Comparison of ENCODE assay signal across 26 cellular contexts in genomic region chr7:94997547-94997946, GRCh38.
DNase-seq lines count a peak whose midpoint lies in the region; ATAC-seq and TF ChIP-seq lines count a peak whose summit lies in the region.
"Had no signal": no experiment of that assay in that cellular context is flagged by ENCODE, and none has a peak within 500 bp of the region (broad histone marks: within the 10 kb centered on the region; RNA-seq: fewer than 3 reads in every experiment).

No MANE protein-coding gene starts in this region.

- no peak overlapping the region for H2AFZ ChIP-seq in neural progenitor cell (replicated peaks)

- H3K36me3 Mint-ChIP-seq in Caco-2 (ENCODE audit: insufficient read depth, unreplicated experiment) (no peaks in the 10 kb centered on the region), neural progenitor cell (no peaks in the 10 kb centered on the region)
- H3K36me3 Mint-ChIP-seq: CD8-positive, alpha-beta T cell had no signal

- H3K4me1 ChIP-seq in Caco-2: peaks cover 37% of the 10 kb centered on the region
- H3K4me1 ChIP-seq in HUES6 (ENCODE audit: control insufficient read depth, insufficient read depth, low read length): no peaks in the 10 kb centered on the region; the same call in 1 of the 2 replicates
- H3K4me1 ChIP-seq in left lung: no peaks in the 10 kb centered on the region
- H3K4me1 ChIP-seq in neural progenitor cell: peaks cover 9% of the 10 kb centered on the region

- peaks cover 7% of the 10 kb centered on the region for H4K20me1 ChIP-seq in neural progenitor cell (ENCODE audit: low read depth)

- no peaks in the 10 kb centered on the region for H3K27me3 ChIP-seq in Caco-2 (replicated peaks; ENCODE audit: control insufficient read depth, insufficient read depth, low read length)
- no peaks in the 10 kb centered on the region for H3K27me3 ChIP-seq in HUES6 (ENCODE audit: control insufficient read depth, insufficient read depth, low read length)
- no peaks in the 10 kb centered on the region for H3K27me3 ChIP-seq in left lung
- H3K27me3 ChIP-seq in neural progenitor cell: no peaks in the 10 kb centered on the region

- POLR2A ChIA-PET in Caco-2 (lab: Charles Lee): no interaction called here

- CTCF ChIA-PET in Caco-2 (lab: Charles Lee): interaction anchor here (0.6 kb wide), 1 partner anchor 341 kb away, joined by 3 read pairs; no protein-coding TSS in a partner anchor

- H3K9ac ChIP-seq in HUES6 (ENCODE audit: low read length) (no peak overlapping the region), neural progenitor cell (no peak overlapping the region)

- peaks cover 82% of the 10 kb centered on the region for H3K79me2 ChIP-seq in neural progenitor cell (ENCODE audit: low read depth)

- BruUV-seq in Caco-2 (replicated peaks; lab: Mats Ljungman, UMichigan): no TSS peak

- intact Hi-C loops in Caco-2 (cut with micrococcal nuclease; ENCODE audit: unreplicated experiment) (no loop called here), left lung (cut with DNase I) (no loop called here)

- peak; percentile 25 for ATAC-seq in left lung
- ATAC-seq: A549; CD8-positive, alpha-beta T cell; GM12878; HepG2 had no signal

- H3K27ac Mint-ChIP-seq in Caco-2 (ENCODE audit: unreplicated experiment): peak overlapping the region; percentile 38
- no peak overlapping the region for H3K27ac Mint-ChIP-seq in neural progenitor cell
- H3K27ac Mint-ChIP-seq: B cell; CD8-positive, alpha-beta T cell had no signal

- H3K4me3 Mint-ChIP-seq in Caco-2 (ENCODE audit: unreplicated experiment): no peak overlapping the region
- no peak overlapping the region for H3K4me3 Mint-ChIP-seq in neural progenitor cell
- H3K4me3 Mint-ChIP-seq: B cell; CD8-positive, alpha-beta T cell had no signal

- H3K27ac ChIP-seq in HUES6 (ENCODE audit: low read depth, low read length) (0 out of 2 replicates have a peak overlapping the region, but pooled peaks have one; percentile 18), left lung (no peak overlapping the region), neural progenitor cell (peak overlapping the region; percentile 32)
- H3K27ac ChIP-seq: A549, C4-2B, RWPE1 had no signal

- TF ChIP-seq CTCF in Caco-2 (IDR thresholded peaks at IDR 0.05; ENCODE audit: insufficient read depth in 1 of 2, low read depth in 1 of 2, low read length in 1 of 2, severe bottlenecking in 1 of 2, unreplicated experiment in 1 of 2) (no peak), left lung (IDR thresholded peaks at IDR 0.05) (no peak), neural progenitor cell (IDR thresholded peaks at IDR 0.05) (no peak), foreskin fibroblast (IDR thresholded peaks at IDR 0.05; ENCODE audit: low read depth, low read length) (no peak)

- H3K9me3 Mint-ChIP-seq in Caco-2 (ENCODE audit: unreplicated experiment) (no peaks in the 10 kb centered on the region), neural progenitor cell (peaks cover 3% of the 10 kb centered on the region)
- H3K9me3 Mint-ChIP-seq: CD8-positive, alpha-beta T cell had no signal

- H3K4me3 ChIP-seq in Caco-2 (ENCODE audit: low read depth, low read length) (no peak overlapping the region), HUES6 (ENCODE audit: low read depth, low read length) (no peak overlapping the region), left lung (no peak overlapping the region), neural progenitor cell (no peak overlapping the region), foreskin fibroblast (ENCODE audit: low read depth in 1 of 2, low read length in 2 of 2) (no peak overlapping the region)
- H3K4me3 ChIP-seq: A549, GM12878 had no signal

- no peaks in the 10 kb centered on the region for H3K27me3 Mint-ChIP-seq in Caco-2 (ENCODE audit: insufficient read depth, unreplicated experiment)
- no peaks in the 10 kb centered on the region for H3K27me3 Mint-ChIP-seq in neural progenitor cell (ENCODE audit: insufficient read depth, low read depth)
- H3K27me3 Mint-ChIP-seq: B cell had no signal

- no peak overlapping the region for H3K4me2 ChIP-seq in neural progenitor cell
- H3K4me2 ChIP-seq: A549 had no signal

- H3K36me3 ChIP-seq in Caco-2 (ENCODE audit: control insufficient read depth, insufficient read depth, low read length) (no peaks in the 10 kb centered on the region), HUES6 (ENCODE audit: control insufficient read depth, insufficient read depth, low read length) (no peaks in the 10 kb centered on the region), left lung (no peaks in the 10 kb centered on the region), neural progenitor cell (no peaks in the 10 kb centered on the region)

- DNase-seq in Caco-2 (no peak), left lung (no peak), neural progenitor cell (ENCODE audit: low spot score) (peak; percentile 11), foreskin fibroblast (no peak), AML-193 (lab: John Stamatoyannopoulos, UW) (no peak)
- no peak for DNase-seq in activated CD4-positive, alpha-beta T cell treated with anti-CD3 and anti-CD28 coated beads for 48 hours
- DNase-seq: CD8-positive, alpha-beta T cell; DMS 273 treated with DMSO at 0.1 percent for 48 hours; DMS79; EL; GDM1; Karpas-422; NCI-H1092 treated with DMSO at 0.1 percent for 48 hours; NCI-H1436; NCI-H187; NCI-H2081 treated with DMSO at 0.1 percent for 48 hours; NCI-H446 treated with DMSO at 0.1 percent for 48 hours; NCI-H526 treated with DMSO at 0.1 percent for 48 hours; SHP77 treated with DMSO at 0.1 percent for 48 hours had no signal

- no peaks in the 10 kb centered on the region for H3K9me3 ChIP-seq in Caco-2
- H3K9me3 ChIP-seq in HUES6 (ENCODE audit: control insufficient read depth, insufficient read depth, low read depth, low read length): no peaks in the 10 kb centered on the region
- no peaks in the 10 kb centered on the region for H3K9me3 ChIP-seq in left lung
- no peaks in the 10 kb centered on the region for H3K9me3 ChIP-seq in neural progenitor cell (ENCODE audit: low read depth)
- H3K9me3 ChIP-seq: A549 had no signal

- no peaks in the 10 kb centered on the region for H3F3A ChIP-seq in neural progenitor cell (ENCODE audit: low read depth)

- H3K4me1 Mint-ChIP-seq in Caco-2 (ENCODE audit: low read depth, unreplicated experiment) (peaks cover 11% of the 10 kb centered on the region), neural progenitor cell (peaks cover 6% of the 10 kb centered on the region)

Comparison
In these comparisons a context has a peak if more than half of its experiments do, and no peak if none do; other contexts are left out.
1. H3K27ac ChIP-seq: peak in HUES6 (single experiment) and neural progenitor cell (single experiment); none in left lung (0 of 2).